In genomic region chr6:106729848-106730247, GRCh38 we compare ENCODE assay signal across 1 cellular context.
TF ChIP-seq lines count a peak whose summit lies in the region.

No MANE protein-coding gene starts in this region.

TF ChIP-seq in HepG2, 621 proteins besides CTCF, POLR2A, EP300 and RAD21 (continued from another document and continues in another):
- TF ChIP-seq ZNF646 (CRISPR knock-in tag; IDR thresholded peaks at IDR 0.05) (no peak), FOXJ3 (CRISPR knock-in tag; IDR thresholded peaks at IDR 0.05; ENCODE audit: borderline replicate concordance) (no peak), SAP130 (CRISPR knock-in tag; IDR thresholded peaks at IDR 0.05; ENCODE audit: low read depth) (0 out of 2 replicates have a peak, but pooled peaks have one; percentile 12), HHEX (CRISPR knock-in tag; IDR thresholded peaks at IDR 0.05) (no peak), ZNF879 (CRISPR knock-in tag; IDR thresholded peaks at IDR 0.05) (no peak), CHCHD3 (CRISPR knock-in tag; IDR thresholded peaks at IDR 0.05) (no peak), ZNF883 (CRISPR knock-in tag; IDR thresholded peaks at IDR 0.05; ENCODE audit: not compliant biosample characterization) (no peak), GLI4 (CRISPR knock-in tag; IDR thresholded peaks at IDR 0.05; ENCODE audit: borderline replicate concordance) (no peak), PCBP2 (optimal IDR thresholded peaks at IDR 0.05; ENCODE audit: low read depth, low read length, poor library complexity, severe bottlenecking) (no peak), E2F2 (CRISPR knock-in tag; IDR thresholded peaks at IDR 0.05; ENCODE audit: borderline replicate concordance) (no peak), PAXIP1 (CRISPR knock-in tag; conservative IDR thresholded peaks at IDR 0.05) (peak; percentile 55), ZNF543 (CRISPR knock-in tag; IDR thresholded peaks at IDR 0.05) (no peak), FOXP4 (CRISPR knock-in tag; IDR thresholded peaks at IDR 0.05) (peak; percentile 66), PRDM4 (CRISPR knock-in tag; IDR thresholded peaks at IDR 0.05; ENCODE audit: borderline replicate concordance) (no peak), SOX13 (IDR thresholded peaks at IDR 0.05) (no peak), SOX13 (CRISPR knock-in tag; conservative IDR thresholded peaks at IDR 0.05 in 1 of 2, IDR thresholded peaks at IDR 0.05 in 1 of 2) (peak in 1 of 2 experiments; percentile 33; a peak in 1 of 4 replicates), ELF3 (CRISPR knock-in tag; IDR thresholded peaks at IDR 0.05) (peak; percentile 44; the same call in 1 of the 2 replicates), ZNF589 (CRISPR knock-in tag; conservative IDR thresholded peaks at IDR 0.05) (no peak), IRF9 (CRISPR knock-in tag; IDR thresholded peaks at IDR 0.05; ENCODE audit: borderline replicate concordance) (no peak), ZKSCAN5 (CRISPR knock-in tag; IDR thresholded peaks at IDR 0.05) (no peak), ZC3H13 (CRISPR knock-in tag; IDR thresholded peaks at IDR 0.05) (no peak), GATAD2A (CRISPR knock-in tag; IDR thresholded peaks at IDR 0.05) (0 out of 2 replicates have a peak, but pooled peaks have one; percentile 18), TRIM24 (CRISPR knock-in tag; IDR thresholded peaks at IDR 0.05) (no peak), ZNF609 (CRISPR knock-in tag; IDR thresholded peaks at IDR 0.05; ENCODE audit: borderline replicate concordance) (no peak), ARHGAP35 (CRISPR knock-in tag; IDR thresholded peaks at IDR 0.05; ENCODE audit: borderline replicate concordance) (no peak), SOX5 (CRISPR knock-in tag; IDR thresholded peaks at IDR 0.05; ENCODE audit: borderline replicate concordance) (peak; percentile 14; the same call in 1 of the 2 replicates), ZFP36 (IDR thresholded peaks at IDR 0.05; ENCODE audit: borderline replicate concordance, low read depth, low read length, partially characterized antibody) (no peak), ZNF383 (CRISPR knock-in tag; IDR thresholded peaks at IDR 0.05; ENCODE audit: borderline replicate concordance) (no peak), SALL1 (CRISPR knock-in tag; IDR thresholded peaks at IDR 0.05) (peak; percentile 46; the same call in 1 of the 2 replicates), RARG (CRISPR knock-in tag; IDR thresholded peaks at IDR 0.05; ENCODE audit: low read depth) (no peak), NFATC3 (CRISPR knock-in tag; IDR thresholded peaks at IDR 0.05) (no peak), RBM39 (IDR thresholded peaks at IDR 0.05; ENCODE audit: low read depth, low read length, poor library complexity, severe bottlenecking) (no peak), MTA3 (CRISPR knock-in tag; IDR thresholded peaks at IDR 0.05) (no peak), JUND (CRISPR knock-in tag; IDR thresholded peaks at IDR 0.05) (no peak), PRMT3 (CRISPR knock-in tag; IDR thresholded peaks at IDR 0.05; ENCODE audit: borderline replicate concordance, low read depth) (no peak), TAF1 (CRISPR knock-in tag; IDR thresholded peaks at IDR 0.05) (no peak), FOXP1 (IDR thresholded peaks at IDR 0.05) (no peak), FOXP1 (CRISPR knock-in tag; IDR thresholded peaks at IDR 0.05) (peak; percentile 31; the same call in 1 of the 2 replicates), GPN1 (CRISPR knock-in tag; IDR thresholded peaks at IDR 0.05; ENCODE audit: borderline replicate concordance) (no peak)
